35 cellular contexts compared by ENCODE assay signal in genomic region chr4:121960801-121961200, GRCh38. TPM values are rescaled to one million over a fixed set of nuclear protein-coding genes. Genes with fewer than 3 reads are reported as not detected.
"Had no signal": no experiment of that assay in that cellular context is flagged by ENCODE, and none has a peak within 500 bp of the region (broad histone marks: within the 10 kb centered on the region; RNA-seq: fewer than 3 reads in every experiment).

No MANE protein-coding gene starts in this region.

- DNase-seq: Karpas-422, Kasumi-1, MM.1S, MV-4-11, NCI-H1048, NCI-H1092, NCI-H1092 treated with DMSO at 0.1 percent for 48 hours, NCI-H1105, NCI-H1105 treated with DMSO at 0.1 percent for 48 hours, NCI-H1417, NCI-H1417 treated with DMSO at 0.1 percent for 48 hours, NCI-H1436, NCI-H1436 treated with DMSO at 0.1 percent for 48 hours, NCI-H146, NCI-H1694, NCI-H1694 treated with DMSO at 0.1 percent for 48 hours, NCI-H187, NCI-H187 treated with DMSO at 0.1 percent for 48 hours, NCI-H1930, NCI-H2029, NCI-H2029 treated with DMSO at 0.1 percent for 48 hours, NCI-H2081, NCI-H2081 treated with DMSO at 0.1 percent for 48 hours, NCI-H2107, NCI-H2171, NCI-H2171 treated with DMSO at 0.1 percent for 48 hours, NCI-H2227 treated with DMSO at 0.1 percent for 48 hours, NCI-H226, NCI-H345, NCI-H446, NCI-H446 treated with DMSO at 0.1 percent for 48 hours, NCI-H510A, NCI-H510A treated with DMSO at 0.1 percent for 48 hours, NCI-H524 had no signal

RNA-seq across cellular contexts. Expression of gene TRPC3, which starts 8.9 kb away (rescaled TPM):
- total RNA-seq: MCF 10A had no signal
